Comparison of ENCODE assay signal across 8 cellular contexts in genomic region chr5:132746592-132747063, GRCh38. TPM values are rescaled to one million over a fixed set of nuclear protein-coding genes. Genes with fewer than 3 reads are reported as not detected.
DNase-seq lines count a peak whose midpoint lies in the region; ATAC-seq and TF ChIP-seq lines count a peak whose summit lies in the region.

No MANE protein-coding gene starts in this region.

- H3K18ac ChIP-seq in mesenchymal stem cell (ENCODE audit: low read depth in 1 of 2, low read length in 2 of 2): no peak overlapping the region

- no peak overlapping the region for H2AK5ac ChIP-seq in mesenchymal stem cell (ENCODE audit: low read length, severe bottlenecking)

- H3K79me1 ChIP-seq in mesenchymal stem cell (replicated peaks; ENCODE audit: low read length, poor library complexity, severe bottlenecking): no peaks in the 10 kb centered on the region

- no peak overlapping the region for H2BK120ac ChIP-seq in mesenchymal stem cell (ENCODE audit: low read depth, low read length)

- 16% methylated on average over 6 of the region's 8 CpGs for WGBS in mesenchymal stem cell
- WGBS in thymus: 18% methylated on average over 8 of the region's 8 CpGs

- no peak for ATAC-seq in GM18870 (IDR thresholded peaks at IDR 0.05; ENCODE audit: unreplicated experiment)

- H3K4ac ChIP-seq in mesenchymal stem cell (ENCODE audit: low read depth in 1 of 2, low read length in 2 of 2): no peak overlapping the region

- no peak overlapping the region for H2AFZ ChIP-seq in mesenchymal stem cell (ENCODE audit: low read depth, low read length)

- H3K27me3 ChIP-seq in NT2/D1 (ENCODE audit: insufficient read depth, insufficient read length) (peaks cover 37% of the 10 kb centered on the region), mesenchymal stem cell (ENCODE audit: control insufficient read depth in 1 of 2, insufficient read depth in 1 of 2, low read length in 2 of 2) (peaks cover 28 to 71% of the 10 kb centered on the region in 2 experiments), thymus (ENCODE audit: control insufficient read depth, insufficient read depth) (peaks cover 3% of the 10 kb centered on the region)

- H2BK15ac ChIP-seq in mesenchymal stem cell (ENCODE audit: low read depth, poor library complexity, severe bottlenecking): no peak overlapping the region

- no peak overlapping the region for H2BK12ac ChIP-seq in mesenchymal stem cell (ENCODE audit: low read length in 2 of 2)

- peak; percentile 50 for DNase-seq in NT2/D1 (ENCODE audit: low read depth, low spot score)
- DNase-seq in cardiac fibroblast (ENCODE audit: low read depth in 2 of 2): peak; percentile 18 to 22
- no peak for DNase-seq in mesenchymal stem cell
- DNase-seq in superior temporal gyrus (ENCODE audit: extremely low spot score): no peak
- no peak for DNase-seq in NCI-H187 (lab: John Stamatoyannopoulos, UW)

- peak overlapping the region; percentile 91 for H3K4me2 ChIP-seq in mesenchymal stem cell (ENCODE audit: low read length, poor library complexity, severe bottlenecking)

- peak overlapping the region in 1 of 2 experiments; percentile 77 for H3K14ac ChIP-seq in mesenchymal stem cell (ENCODE audit: low read length in 2 of 2)

- TF ChIP-seq CTCF in GM12874 (IDR thresholded peaks at IDR 0.05; ENCODE audit: insufficient read depth, low read depth, low read length): peak; percentile 60
- TF ChIP-seq CTCF in cardiac fibroblast (IDR thresholded peaks at IDR 0.05; ENCODE audit: low read depth, low read length): peak; percentile 15

- H3K9ac ChIP-seq in NT2/D1 (ENCODE audit: insufficient read length, low read depth): peak overlapping the region; percentile 67
- no peak overlapping the region for H3K9ac ChIP-seq in mesenchymal stem cell (ENCODE audit: low read length)

- H3K27ac ChIP-seq in mesenchymal stem cell (ENCODE audit: low read length, poor library complexity, severe bottlenecking) (no peak overlapping the region), thymus (ENCODE audit: low read depth) (no peak overlapping the region)

- H4K8ac ChIP-seq in mesenchymal stem cell (ENCODE audit: low read length): no peak overlapping the region

- peak overlapping the region in 1 of 2 experiments; percentile 97 for H3K23ac ChIP-seq in mesenchymal stem cell (ENCODE audit: low read length in 2 of 2)

- H3K36me3 ChIP-seq in NT2/D1 (ENCODE audit: insufficient read depth, insufficient read length, low read length) (no peaks in the 10 kb centered on the region), mesenchymal stem cell (ENCODE audit: control insufficient read depth in 1 of 2, insufficient read depth in 2 of 2, low read depth in 1 of 2, low read length in 2 of 2) (no peaks in the 10 kb centered on the region), thymus (ENCODE audit: control insufficient read depth, insufficient read depth) (no peaks in the 10 kb centered on the region)

- H3K4me1 ChIP-seq in NT2/D1 (ENCODE audit: insufficient read depth, insufficient read length) (no peaks in the 10 kb centered on the region), mesenchymal stem cell (ENCODE audit: control insufficient read depth, insufficient read depth, low read depth, low read length) (peaks cover 11% of the 10 kb centered on the region), thymus (ENCODE audit: control insufficient read depth, insufficient read depth, low read length) (peaks cover 9% of the 10 kb centered on the region)

- H2BK5ac ChIP-seq in mesenchymal stem cell (ENCODE audit: low read depth, low read length, poor library complexity, severe bottlenecking): no peak overlapping the region

- H3K4me3 ChIP-seq in NT2/D1 (ENCODE audit: insufficient read length, low read depth) (peak overlapping the region; percentile 46), cardiac fibroblast (replicated peaks in 1 of 2; ENCODE audit: low read depth in 2 of 2, low read length in 2 of 2) (peak overlapping the region in 1 of 2 donors; percentile 27), mesenchymal stem cell (ENCODE audit: insufficient read depth in 1 of 2, low read depth in 1 of 2, low read length in 2 of 2) (peak overlapping the region; percentile 51 to 60), thymus (ENCODE audit: low read length) (peak overlapping the region; percentile 56)

- H3K9me3 ChIP-seq in NT2/D1 (ENCODE audit: insufficient read depth, low read length) (no peaks in the 10 kb centered on the region; the same call in 1 of the 2 replicates), mesenchymal stem cell (ENCODE audit: control insufficient read depth, low read length) (no peaks in the 10 kb centered on the region), thymus (ENCODE audit: control insufficient read depth) (no peaks in the 10 kb centered on the region)

- H4K91ac ChIP-seq in mesenchymal stem cell (ENCODE audit: low read length): no peak overlapping the region

RNA-seq across cellular contexts. Expression of gene CCNI2, which starts 0.6 kb away (rescaled TPM):
- polyA plus RNA-seq in mesenchymal stem cell (2013, experiment 1 of 2): not detected
- polyA plus RNA-seq in mesenchymal stem cell (2013, experiment 2 of 2): not detected
- 2.5 TPM for polyA plus RNA-seq in thymus

RNA-seq across cellular contexts. Expression of gene KIF3A, which starts 9.3 kb away (rescaled TPM):
- 8.1 TPM for polyA plus RNA-seq in mesenchymal stem cell (2013, experiment 1 of 2)
- polyA plus RNA-seq in mesenchymal stem cell (2013, experiment 2 of 2): 8.2 TPM
- 6.6 TPM for polyA plus RNA-seq in thymus

RNA-seq across cellular contexts. Expression of gene SEPTIN8, which starts 30.4 kb away (rescaled TPM):
- 56.6 TPM for polyA plus RNA-seq in mesenchymal stem cell (2013, experiment 1 of 2)
- 56.6 TPM for polyA plus RNA-seq in mesenchymal stem cell (2013, experiment 2 of 2)
- polyA plus RNA-seq in thymus: 13.8 TPM

Comparison
In these comparisons a context has a peak if more than half of its experiments do, and no peak if none do; other contexts are left out.
1. DNase-seq: peak in NT2/D1 (single experiment) and cardiac fibroblast (2 of 2); none in mesenchymal stem cell (single experiment), superior temporal gyrus (single experiment) and NCI-H187 (0 of 2).